8 cellular contexts compared by ENCODE assay signal in genomic region chr5:172223901-172224873, GRCh38.
DNase-seq lines count a peak whose midpoint lies in the region; ATAC-seq lines count a peak whose summit lies in the region.

No MANE protein-coding gene starts in this region.

- no peaks in the 10 kb centered on the region for H3K27me3 ChIP-seq in BLaER1 treated with 17β-estradiol and CSF1 and Interleukin-3, amounts not matched to agents 10 nM and 100 nM

- H3K36me3 ChIP-seq in BLaER1 treated with 17β-estradiol and CSF1 and Interleukin-3, amounts not matched to agents 10 nM and 100 nM = peaks cover 56 to 96% (median 87%) of the 10 kb centered on the region in 11 experiments

- H3K4me1 ChIP-seq in BLaER1 treated with 17β-estradiol and CSF1 and Interleukin-3, amounts not matched to agents 10 nM and 100 nM = peaks cover 9 to 25% (median 15%) of the 10 kb centered on the region in 10 experiments; a peak in 19 of 20 replicates

- H4K20me1 ChIP-seq in BLaER1 treated with 17β-estradiol and CSF1 and Interleukin-3, amounts not matched to agents 10 nM and 100 nM = peaks cover 0 to 19% (median 0%) of the 10 kb centered on the region in 11 experiments; a peak in 3 of 22 replicates

- no peak overlapping the region; a peak in 1 of 22 replicates for H3K9ac ChIP-seq in BLaER1 treated with 17β-estradiol and CSF1 and Interleukin-3, amounts not matched to agents 10 nM and 100 nM

- peak; percentile 68 for DNase-seq in activated naive CD4-positive, alpha-beta T cell treated with anti-CD3 and anti-CD28 coated beads, Interleukin-2, amount 50 U/mL, for 16 hours
- DNase-seq in DMS153 (lab: John Stamatoyannopoulos, UW) (no peak), midbrain (lab: John Stamatoyannopoulos, UW) (no peak), hypothalamus (lab: John Stamatoyannopoulos, UW) (no peak)
- DNase-seq in central memory CD4-positive, alpha-beta T cell = no peak

- peak overlapping the region in 5 of 11 experiments; percentile 5 to 42 (median 27); a peak in 4 of 22 replicates for H3K27ac ChIP-seq in BLaER1 treated with 17β-estradiol and CSF1 and Interleukin-3, amounts not matched to agents 10 nM and 100 nM

- peak; percentile 74 for ATAC-seq in GM19397 (IDR thresholded peaks at IDR 0.05; ENCODE audit: unreplicated experiment)
- ATAC-seq in HG03175 (IDR thresholded peaks at IDR 0.05; ENCODE audit: unreplicated experiment) = peak; percentile 82

- H3K9me3 ChIP-seq in BLaER1 treated with 17β-estradiol and CSF1 and Interleukin-3, amounts not matched to agents 10 nM and 100 nM (replicated peaks in 1 of 11) = peaks cover 7 to 32% (median 21%) of the 10 kb centered on the region in 11 experiments

- no peak overlapping the region for H3K4me3 ChIP-seq in BLaER1 treated with 17β-estradiol and CSF1 and Interleukin-3, amounts not matched to agents 10 nM and 100 nM

- H3K4me2 ChIP-seq in BLaER1 treated with 17β-estradiol and CSF1 and Interleukin-3, amounts not matched to agents 10 nM and 100 nM = peak overlapping the region in 9 of 11 experiments; percentile 6 to 52 (median 37); a peak in 16 of 22 replicates
